In the genomic region with DNA sequence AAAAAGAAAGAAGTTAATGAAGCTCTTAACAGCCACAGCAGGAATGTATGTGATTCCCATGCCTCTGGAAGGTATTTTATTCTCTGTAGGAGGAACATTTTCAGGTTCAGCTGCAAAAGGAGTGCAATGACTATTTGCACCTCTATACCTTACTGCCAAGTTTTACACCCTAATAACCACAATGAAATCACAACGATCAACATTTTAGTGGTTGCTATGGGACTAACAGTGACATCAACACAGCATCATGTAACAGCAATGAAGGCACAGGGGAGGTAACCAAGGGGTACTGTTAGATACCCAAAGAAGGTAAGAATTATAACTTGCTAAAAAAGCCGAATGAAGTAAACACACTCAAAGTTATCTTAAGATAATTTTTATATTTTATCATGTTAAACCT, we compare ENCODE assay signal across 18 cellular contexts.
DNase-seq lines count a peak whose midpoint lies in the region; ATAC-seq, FAIRE-seq and TF ChIP-seq lines count a peak whose summit lies in the region.
"Had no signal": no experiment of that assay in that cellular context is flagged by ENCODE, and none has a peak within 500 bp of the region (broad histone marks: within the 10 kb centered on the region; RNA-seq: fewer than 3 reads in every experiment).

No MANE protein-coding gene starts in this region.

- H3K4me3 Mint-ChIP-seq in T-helper 17 cell = no peak overlapping the region
- H3K4me3 Mint-ChIP-seq: activated CD4-positive, alpha-beta memory T cell treated with anti-CD3 and anti-CD28 coated beads, Interleukin-2, amount 10 ng/mL, durations not matched to agents 7 days and 5 days; activated naive CD8-positive, alpha-beta T cell; brain; dendritic cell treated with granulocyte-macrophage colony-stimulating factor and Interleukin-4, amounts not matched to agents 40 ng/mL and 50 ng/mL, for 4 days had no signal

- H3K4me2 ChIP-seq in A549 = no peak overlapping the region

- no peak overlapping the region for H3K27ac ChIP-seq in A549
- H3K27ac ChIP-seq: left ventricle myocardium inferior, right atrium auricular region, SJCRH30 had no signal

- POLR2A ChIA-PET in A549 (lab: Yijun Ruan, JAX) = interaction anchor here (0.6 kb wide), 1 partner anchor 81 kb away, joined by 3 read pairs; no protein-coding TSS in a partner anchor

- DNase-seq in A549 (ENCODE audit: low read depth in 1 of 2, low spot score in 1 of 2) (peak in 1 of 2 experiments; percentile 53), Daoy (ENCODE audit: low read depth) (peak; percentile 3), T-helper 17 cell (no peak), fibroblast of mammary gland (ENCODE audit: low read depth) (peak; percentile 28), NCI-H146 treated with DMSO at 0.1 percent for 48 hours (lab: John Stamatoyannopoulos, UW; ENCODE audit: unreplicated experiment) (no peak), ureter (ENCODE audit: low spot score) (no peak), T-helper 9 cell (no peak)
- no peak for DNase-seq in activated CD4-positive, CD25-positive, alpha-beta regulatory T cell treated with anti-CD3 and anti-CD28 coated beads, Interleukin-2, amount 50 U/mL, for 72 hours
- DNase-seq: activated CD4-positive, alpha-beta memory T cell treated with anti-CD3 and anti-CD28 coated beads, Interleukin-2, amount 10 ng/mL, durations not matched to agents 7 days and 5 days; KG1; left ventricle myocardium inferior; NCI-H1105; NCI-H526 treated with DMSO at 0.1 percent for 48 hours; SJCRH30 had no signal

- no peak overlapping the region for H3K27ac Mint-ChIP-seq in T-helper 17 cell
- H3K27ac Mint-ChIP-seq: activated CD4-positive, alpha-beta memory T cell treated with anti-CD3 and anti-CD28 coated beads, Interleukin-2, amount 10 ng/mL, durations not matched to agents 7 days and 5 days; activated naive CD8-positive, alpha-beta T cell; dendritic cell treated with granulocyte-macrophage colony-stimulating factor and Interleukin-4, amounts not matched to agents 40 ng/mL and 50 ng/mL, for 4 days had no signal

- H3K27me3 Mint-ChIP-seq in T-helper 17 cell = no peaks in the 10 kb centered on the region
- H3K27me3 Mint-ChIP-seq: activated CD4-positive, alpha-beta memory T cell treated with anti-CD3 and anti-CD28 coated beads, Interleukin-2, amount 10 ng/mL, durations not matched to agents 7 days and 5 days; activated naive CD8-positive, alpha-beta T cell; brain; dendritic cell treated with granulocyte-macrophage colony-stimulating factor and Interleukin-4, amounts not matched to agents 40 ng/mL and 50 ng/mL, for 4 days had no signal

- TF ChIP-seq RAD21 in A549 (conservative IDR thresholded peaks at IDR 0.05 in 1 of 2, IDR thresholded peaks at IDR 0.05 in 1 of 2) = no peak

- CTCF ChIA-PET in A549 (lab: Yijun Ruan, JAX) = no interaction called here

- H3K36me3 Mint-ChIP-seq in T-helper 17 cell (ENCODE audit: low read depth) = no peaks in the 10 kb centered on the region

- 54% methylated on average over 2 of the region's 2 CpGs for WGBS in A549 (ENCODE audit: missing lambda C conversion rate)

- H3K4me1 ChIP-seq in A549 = peaks cover 35% of the 10 kb centered on the region
- H3K4me1 ChIP-seq: left ventricle myocardium inferior, right atrium auricular region had no signal

- ATAC-seq in A549 = peak; percentile 30 to 66; a peak in 4 of 6 replicates
- ATAC-seq in T-helper 17 cell = peak; percentile 45

- no peak overlapping the region for H3K4me3 ChIP-seq in A549
- H3K4me3 ChIP-seq in fibroblast of mammary gland (ENCODE audit: control insufficient read depth, low read depth, low read length) = no peak overlapping the region
- H3K4me3 ChIP-seq: left ventricle myocardium inferior, right atrium auricular region, SJCRH30 had no signal

- H3K4me1 Mint-ChIP-seq in T-helper 17 cell = peaks cover 2% of the 10 kb centered on the region

- no peak for TF ChIP-seq POLR2A in A549 (IDR thresholded peaks at IDR 0.05; ENCODE audit: low read length)

- no peak for TF ChIP-seq EP300 in A549 (IDR thresholded peaks at IDR 0.05)

- H3K9me3 ChIP-seq in A549 (no peaks in the 10 kb centered on the region), T-helper 17 cell (ENCODE audit: control insufficient read depth, low read length, poor library complexity, severe bottlenecking) (no peaks in the 10 kb centered on the region)
- H3K9me3 ChIP-seq: left ventricle myocardium inferior, right atrium auricular region, SJCRH30 had no signal

- FAIRE-seq in A549 (lab: Jason Lieb, UNC) = no peak

- TF ChIP-seq CTCF in A549 (IDR thresholded peaks at IDR 0.05) (no peak), fibroblast of mammary gland (conservative IDR thresholded peaks at IDR 0.05; ENCODE audit: control insufficient read depth, insufficient read depth, low read depth, low read length) (no peak)

TF ChIP-seq in A549, 52 proteins besides CTCF, POLR2A, EP300 and RAD21:
- TF ChIP-seq, protein P1, sequence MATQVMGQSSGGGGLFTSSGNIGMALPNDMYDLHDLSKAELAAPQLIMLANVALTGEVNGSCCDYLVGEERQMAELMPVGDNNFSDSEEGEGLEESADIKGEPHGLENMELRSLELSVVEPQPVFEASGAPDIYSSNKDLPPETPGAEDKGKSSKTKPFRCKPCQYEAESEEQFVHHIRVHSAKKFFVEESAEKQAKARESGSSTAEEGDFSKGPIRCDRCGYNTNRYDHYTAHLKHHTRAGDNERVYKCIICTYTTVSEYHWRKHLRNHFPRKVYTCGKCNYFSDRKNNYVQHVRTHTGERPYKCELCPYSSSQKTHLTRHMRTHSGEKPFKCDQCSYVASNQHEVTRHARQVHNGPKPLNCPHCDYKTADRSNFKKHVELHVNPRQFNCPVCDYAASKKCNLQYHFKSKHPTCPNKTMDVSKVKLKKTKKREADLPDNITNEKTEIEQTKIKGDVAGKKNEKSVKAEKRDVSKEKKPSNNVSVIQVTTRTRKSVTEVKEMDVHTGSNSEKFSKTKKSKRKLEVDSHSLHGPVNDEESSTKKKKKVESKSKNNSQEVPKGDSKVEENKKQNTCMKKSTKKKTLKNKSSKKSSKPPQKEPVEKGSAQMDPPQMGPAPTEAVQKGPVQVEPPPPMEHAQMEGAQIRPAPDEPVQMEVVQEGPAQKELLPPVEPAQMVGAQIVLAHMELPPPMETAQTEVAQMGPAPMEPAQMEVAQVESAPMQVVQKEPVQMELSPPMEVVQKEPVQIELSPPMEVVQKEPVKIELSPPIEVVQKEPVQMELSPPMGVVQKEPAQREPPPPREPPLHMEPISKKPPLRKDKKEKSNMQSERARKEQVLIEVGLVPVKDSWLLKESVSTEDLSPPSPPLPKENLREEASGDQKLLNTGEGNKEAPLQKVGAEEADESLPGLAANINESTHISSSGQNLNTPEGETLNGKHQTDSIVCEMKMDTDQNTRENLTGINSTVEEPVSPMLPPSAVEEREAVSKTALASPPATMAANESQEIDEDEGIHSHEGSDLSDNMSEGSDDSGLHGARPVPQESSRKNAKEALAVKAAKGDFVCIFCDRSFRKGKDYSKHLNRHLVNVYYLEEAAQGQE (IDR thresholded peaks at IDR 0.05) = no peak
- TF ChIP-seq RNF2 (IDR thresholded peaks at IDR 0.05; ENCODE audit: borderline replicate concordance, low read depth) = no peak
- no peak for TF ChIP-seq NFE2L2 (conservative IDR thresholded peaks at IDR 0.05; ENCODE audit: low read length)
- TF ChIP-seq ZNF302 (CRISPR knock-in tag; IDR thresholded peaks at IDR 0.05) = no peak
- no peak for TF ChIP-seq CHD2 (IDR thresholded peaks at IDR 0.05; ENCODE audit: low read length, partially characterized antibody)
- no peak for TF ChIP-seq CHD4 (IDR thresholded peaks at IDR 0.05; ENCODE audit: borderline replicate concordance)
- TF ChIP-seq MYC (IDR thresholded peaks at IDR 0.05; ENCODE audit: borderline replicate concordance, low read length) = no peak
- TF ChIP-seq NPAS2 (CRISPR knock-in tag; IDR thresholded peaks at IDR 0.05; ENCODE audit: borderline replicate concordance) = no peak
- TF ChIP-seq CEBPB (IDR thresholded peaks at IDR 0.05) = no peak
- no peak for TF ChIP-seq MAZ (IDR thresholded peaks at IDR 0.05; ENCODE audit: borderline replicate concordance, low read depth, low read length)
- no peak for TF ChIP-seq MAFK (IDR thresholded peaks at IDR 0.05; ENCODE audit: partially characterized antibody)
- no peak for TF ChIP-seq HES2 (IDR thresholded peaks at IDR 0.05)
- no peak for TF ChIP-seq ZFP36 (IDR thresholded peaks at IDR 0.05; ENCODE audit: borderline replicate concordance, partially characterized antibody)
- no peak for TF ChIP-seq ZC3H11A (IDR thresholded peaks at IDR 0.05)
- no peak for TF ChIP-seq HDAC2 (IDR thresholded peaks at IDR 0.05)
- no peak for TF ChIP-seq FOXS1 (CRISPR knock-in tag; IDR thresholded peaks at IDR 0.05)
- TF ChIP-seq PBX3 (IDR thresholded peaks at IDR 0.05) = no peak
- TF ChIP-seq RARB (CRISPR knock-in tag; IDR thresholded peaks at IDR 0.05) = no peak
- TF ChIP-seq ESRRA (IDR thresholded peaks at IDR 0.05; ENCODE audit: borderline replicate concordance, low read length) = no peak

Comparison
In these comparisons a context has a peak if more than half of its experiments do, and no peak if none do; other contexts are left out.
1. DNase-seq: peak in Daoy (single experiment) and fibroblast of mammary gland (single experiment); none in T-helper 17 cell (0 of 3), NCI-H146 treated with DMSO at 0.1 percent for 48 hours (single experiment), activated CD4-positive, CD25-positive, alpha-beta regulatory T cell treated with anti-CD3 and anti-CD28 coated beads, Interleukin-2, amount 50 U/mL, for 72 hours (single experiment), ureter (single experiment) and T-helper 9 cell (single experiment).